ENCODE assay signal across 23 cellular contexts in genomic region chr9:136378171-136379002, GRCh38.
"Had no signal": no experiment of that assay in that cellular context is flagged by ENCODE, and none has a peak within 500 bp of the region (broad histone marks: within the 10 kb centered on the region; RNA-seq: fewer than 3 reads in every experiment).

No MANE protein-coding gene starts in this region.

- H3K4me3 ChIP-seq: breast epithelium, coronary artery, heart left ventricle, ovary, prostate gland, upper lobe of left lung had no signal

- H3K9me3 ChIP-seq: breast epithelium, heart left ventricle, neutrophil, ovary, prostate gland, upper lobe of left lung had no signal

- H3K27ac ChIP-seq: breast epithelium, coronary artery, heart left ventricle, neutrophil, ovary, prostate gland, upper lobe of left lung had no signal

- H3K27me3 ChIP-seq: breast epithelium, heart left ventricle, neutrophil, ovary, upper lobe of left lung had no signal

- ATAC-seq: natural killer cell; stimulated activated naive CD8-positive, alpha-beta T cell treated with anti-CD3 and anti-CD28 coated beads, Interleukin-15, Interleukin-2, amounts not matched to agents 100 U/mL and 50 U/mL, for 24 hours; T-helper 17 cell had no signal

- H3K36me3 ChIP-seq: breast epithelium, ovary, prostate gland had no signal

- H3K4me1 ChIP-seq: breast epithelium, prostate gland had no signal

- DNase-seq: activated CD4-positive, alpha-beta memory T cell treated with anti-CD3 and anti-CD28 coated beads for 36 hours; activated CD4-positive, alpha-beta T cell treated with anti-CD3 and anti-CD28 coated beads for 48 hours; activated effector memory CD4-positive, alpha-beta T cell treated with Interleukin-2 at 50 U/mL for 16 hours; activated naive CD4-positive, alpha-beta T cell treated with anti-CD3 and anti-CD28 coated beads for 36 hours; activated naive CD8-positive, alpha-beta T cell treated with anti-CD3 and anti-CD28 coated beads, Interleukin-2, amount 10 ng/mL, durations not matched to agents 7 days and 5 days; activated T-cell treated with anti-CD3 and anti-CD28 coated beads, Interleukin-2, amount 50 U/mL, for 48 hours; amniotic stem cell; cerebellar nuclear complex; islet precursor cell; left cardiac atrium; midbrain; natural killer cell; ovary; stimulated activated CD4-positive, alpha-beta T cell treated with anti-CD3 and anti-CD28 coated beads, Interleukin-12 subunit alpha, Interleukin-12 subunit beta, amount 100 ng/mL, for 4 hours; stimulated activated CD4-positive, alpha-beta T cell treated with anti-CD3 and anti-CD28 coated beads, Interleukin-4, amount 100 ng/mL, for 4 hours; stimulated activated naive CD8-positive, alpha-beta T cell treated with anti-CD3 and anti-CD28 coated beads, Interleukin-15, Interleukin-2, amounts not matched to agents 100 U/mL and 50 U/mL, for 24 hours; T-helper 17 cell had no signal
